ENCODE assay signal across 8 cellular contexts in genomic region chr5:157271740-157272271, GRCh38. TPM values are rescaled to one million over a fixed set of nuclear protein-coding genes. Genes with fewer than 3 reads are reported as not detected.
A peak's percentile ranks its signal among the peaks of the same experiment; 100 is the strongest.
DNase-seq lines count a peak whose midpoint lies in the region; ATAC-seq and TF ChIP-seq lines count a peak whose summit lies in the region.

No MANE protein-coding gene starts in this region.

- no peaks in the 10 kb centered on the region for H3K9me3 ChIP-seq in Karpas-422 (ENCODE audit: low read length)

- peaks cover 2% of the 10 kb centered on the region; the same call in 1 of the 2 replicates for H4K20me1 ChIP-seq in Karpas-422 (ENCODE audit: insufficient read depth, low read depth, low read length)

- peak; percentile 86 for DNase-seq in GM06990 (ENCODE audit: extremely low read depth, insufficient read length)
- DNase-seq in Karpas-422, result peak; percentile 96
- DNase-seq in activated CD8-positive, alpha-beta memory T cell treated with anti-CD3 and anti-CD28 coated beads, Interleukin-2, amount 50 U/mL, for 48 hours, result peak; percentile 88
- peak; percentile 50 for DNase-seq in mucosa of gallbladder (ENCODE audit: low spot score)
- DNase-seq in iPS-NIHi7 (ENCODE audit: extremely low spot score), result no peak
- no peak for DNase-seq in foreskin fibroblast
- DNase-seq in NCI-H1092 (lab: John Stamatoyannopoulos, UW), result no peak

- peak overlapping the region; percentile 94 for H3K4me2 ChIP-seq in Karpas-422 (ENCODE audit: low read depth, low read length, poor library complexity, severe bottlenecking)

- H2AFZ ChIP-seq in Karpas-422 (ENCODE audit: low read length), result no peak overlapping the region

- H3K9me2 ChIP-seq in Karpas-422 (replicated peaks; ENCODE audit: insufficient read depth, low read length), result no peaks in the 10 kb centered on the region

- H3K79me2 ChIP-seq in Karpas-422 (ENCODE audit: low read length), result peaks cover 98% of the 10 kb centered on the region

- H3K4me1 ChIP-seq in Karpas-422 (ENCODE audit: low read length), result peaks cover 88% of the 10 kb centered on the region

- peak overlapping the region; percentile 36 for H3K4me3 ChIP-seq in GM06990 (replicated peaks; ENCODE audit: low read depth, low read length)
- peak overlapping the region; percentile 44 for H3K4me3 ChIP-seq in Karpas-422 (ENCODE audit: low read length)
- no peak overlapping the region for H3K4me3 ChIP-seq in foreskin fibroblast (ENCODE audit: low read depth in 1 of 2, low read length in 2 of 2)

- H3K9ac ChIP-seq in Karpas-422 (ENCODE audit: low read length), result peak overlapping the region; percentile 83

- peak; percentile 82 for ATAC-seq in GM21526 (IDR thresholded peaks at IDR 0.05; ENCODE audit: low FRiP score, unreplicated experiment)

- TF ChIP-seq CTCF in GM06990 (IDR thresholded peaks at IDR 0.05; ENCODE audit: insufficient read depth, low read length, poor library complexity, severe bottlenecking) (no peak), foreskin fibroblast (IDR thresholded peaks at IDR 0.05; ENCODE audit: low read depth, low read length) (no peak)

- H3K27ac ChIP-seq in Karpas-422 (ENCODE audit: low read length), result peak overlapping the region; percentile 98

- H3K36me3 ChIP-seq in GM06990 (ENCODE audit: control insufficient read depth, insufficient read depth, low read length), result no peaks in the 10 kb centered on the region
- H3K36me3 ChIP-seq in Karpas-422 (ENCODE audit: insufficient read depth, low read length), result peaks cover 18% of the 10 kb centered on the region

- H3K27me3 ChIP-seq in GM06990 (replicated peaks; ENCODE audit: control insufficient read depth, insufficient read depth, low read length) (no peaks in the 10 kb centered on the region), Karpas-422 (ENCODE audit: low read length) (no peaks in the 10 kb centered on the region)

RNA-seq across cellular contexts. Expression of gene CYFIP2, which starts 5.9 kb away (rescaled TPM):
- total RNA-seq in Karpas-422 (2014; rRNA removed; shearing (Covaris generic); ENCODE audit: low replicate concordance), result 355 and 517 TPM in 2 replicates
- total RNA-seq in mucosa of gallbladder, result 76.4 TPM

Comparison
In these comparisons a context has a peak if more than half of its experiments do, and no peak if none do; other contexts are left out.
1. DNase-seq: peak in GM06990 (single experiment), Karpas-422 (single experiment), activated CD8-positive, alpha-beta memory T cell treated with anti-CD3 and anti-CD28 coated beads, Interleukin-2, amount 50 U/mL, for 48 hours (single experiment) and mucosa of gallbladder (single experiment); none in iPS-NIHi7 (single experiment), foreskin fibroblast (0 of 2) and NCI-H1092 (single experiment).
2. H3K4me3 ChIP-seq: peak in GM06990 (single experiment) and Karpas-422 (single experiment); none in foreskin fibroblast (0 of 2).